In the genomic region with DNA sequence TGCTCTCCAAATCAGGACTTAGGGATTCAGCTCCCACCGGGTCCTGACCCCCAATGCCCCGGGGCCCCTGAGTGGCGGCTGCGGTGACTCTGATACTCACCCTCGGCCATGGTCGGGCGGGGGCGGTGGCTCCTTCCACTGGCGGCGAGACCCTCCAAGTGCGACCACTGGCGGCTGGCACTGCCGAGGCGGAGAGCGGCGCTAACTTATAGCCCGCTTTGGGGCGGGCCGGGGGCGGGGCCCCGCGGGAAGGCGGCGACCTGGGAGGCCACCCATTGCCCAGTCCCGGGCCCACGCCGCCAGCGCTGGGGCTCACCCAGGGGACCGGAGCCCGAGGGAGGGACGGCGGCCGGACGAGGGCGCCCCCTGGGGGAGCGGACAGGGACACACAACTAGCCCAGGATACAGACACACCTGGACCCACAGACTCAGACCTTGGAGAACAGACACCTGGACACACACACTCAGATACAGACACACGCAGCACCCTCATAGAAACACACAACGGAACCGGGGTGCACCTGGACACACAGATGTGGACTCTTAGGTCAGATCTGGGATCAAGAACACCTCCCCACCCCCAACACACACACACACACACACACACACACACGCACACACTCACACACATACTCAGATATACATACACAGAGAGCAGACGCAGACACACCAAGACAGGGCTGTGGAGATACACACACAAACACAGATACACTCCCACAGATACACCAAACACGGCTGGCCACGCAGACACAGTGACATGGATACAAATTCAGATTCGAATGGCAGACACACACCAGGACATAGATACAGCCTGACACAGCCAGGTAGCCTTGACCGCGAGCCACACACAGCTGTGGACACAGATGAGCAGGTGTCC, we compare ENCODE assay signal across 1 cellular context.
TF ChIP-seq lines count a peak whose summit lies in the region.

TSS of gene TGM2 (minus strand) at position 182 of the 877 bp plus-strand sequence. CDS start at position 110, 72 bp downstream.

TF ChIP-seq in K562, 482 proteins besides CTCF, POLR2A, EP300 and RAD21 (continued from another document and continues in another):
- TF ChIP-seq TOE1 (IDR thresholded peaks at IDR 0.05; ENCODE audit: borderline replicate concordance) (peak; percentile 70; the same call in 1 of the 2 replicates), TOE1 (CRISPR knock-in tag; IDR thresholded peaks at IDR 0.05; ENCODE audit: borderline replicate concordance, low read depth) (no peak), ZNF23 (CRISPR knock-in tag; IDR thresholded peaks at IDR 0.05) (no peak), ZNF77 (CRISPR knock-in tag; IDR thresholded peaks at IDR 0.05) (no peak), MCM5 (IDR thresholded peaks at IDR 0.05; ENCODE audit: low read depth) (no peak), SRF (CRISPR knock-in tag; IDR thresholded peaks at IDR 0.05) (0 out of 4 replicates have a peak, but pooled peaks of 1 of the 2 experiments have one; percentile 32), PHF21A (IDR thresholded peaks at IDR 0.05; ENCODE audit: borderline replicate concordance, low read depth) (peak; percentile 61; the same call in 1 of the 2 replicates), ZBTB7A (IDR thresholded peaks at IDR 0.05; ENCODE audit: borderline replicate concordance, control insufficient read depth, low read depth, low read length) (peak; percentile 85; the same call in 1 of the 2 replicates), NCOA1 (IDR thresholded peaks at IDR 0.05; ENCODE audit: low read depth) (no peak), ZNF407 (IDR thresholded peaks at IDR 0.05; ENCODE audit: low read depth) (no peak), TCF7 (IDR thresholded peaks at IDR 0.05; ENCODE audit: borderline replicate concordance) (no peak), TBP (optimal IDR thresholded peaks at IDR 0.05; ENCODE audit: low read depth, low read length) (peak; percentile 40), CHD2 (IDR thresholded peaks at IDR 0.05; ENCODE audit: low read depth, low read length) (no peak), ASH1L (IDR thresholded peaks at IDR 0.05; ENCODE audit: borderline replicate concordance, low read depth, partially characterized antibody) (no peak), GATAD2B (IDR thresholded peaks at IDR 0.05; ENCODE audit: borderline replicate concordance) (peak; percentile 79; the same call in 1 of the 2 replicates), ARID2 (IDR thresholded peaks at IDR 0.05) (peak; percentile 75), RAD51 (IDR thresholded peaks at IDR 0.05; ENCODE audit: borderline replicate concordance, low read depth) (no peak), ZNF780A (CRISPR knock-in tag; IDR thresholded peaks at IDR 0.05) (no peak), CAMTA2 (CRISPR knock-in tag; conservative IDR thresholded peaks at IDR 0.05) (no peak), ESRRB (CRISPR knock-in tag; IDR thresholded peaks at IDR 0.05; ENCODE audit: borderline replicate concordance) (no peak), ZNF507 (tag; conservative IDR thresholded peaks at IDR 0.05) (no peak), ZNF133 (CRISPR knock-in tag; IDR thresholded peaks at IDR 0.05) (no peak), JUNB (CRISPR knock-in tag; conservative IDR thresholded peaks at IDR 0.05) (no peak), ZBTB34 (CRISPR knock-in tag; IDR thresholded peaks at IDR 0.05) (no peak), PCBP2 (IDR thresholded peaks at IDR 0.05; ENCODE audit: low read depth, low read length, poor library complexity, severe bottlenecking) (no peak), ILF3 (IDR thresholded peaks at IDR 0.05; ENCODE audit: borderline replicate concordance) (no peak), SAFB (IDR thresholded peaks at IDR 0.05; ENCODE audit: borderline replicate concordance, low read depth, low read length) (peak; percentile 79), HDAC8 (tag; IDR thresholded peaks at IDR 0.05) (no peak), ZNF695 (CRISPR knock-in tag; IDR thresholded peaks at IDR 0.05) (no peak), NR4A1 (CRISPR knock-in tag; IDR thresholded peaks at IDR 0.05) (no peak), NR4A1 (tag; IDR thresholded peaks at IDR 0.05) (no peak), HCFC1 (IDR thresholded peaks at IDR 0.05; ENCODE audit: low read depth, low read length) (peak; percentile 33; the same call in 1 of the 2 replicates), TFAM (CRISPR knock-in tag; conservative IDR thresholded peaks at IDR 0.05) (no peak), CCAR2 (IDR thresholded peaks at IDR 0.05; ENCODE audit: low read depth, low read length) (no peak), MYNN (IDR thresholded peaks at IDR 0.05) (peak; percentile 74; the same call in 1 of the 2 replicates), MYNN (CRISPR knock-in tag; IDR thresholded peaks at IDR 0.05) (no peak), MYBL2 (IDR thresholded peaks at IDR 0.05; ENCODE audit: low read depth) (no peak), MYBL2 (CRISPR knock-in tag; IDR thresholded peaks at IDR 0.05; ENCODE audit: borderline replicate concordance) (no peak), NR0B1 (IDR thresholded peaks at IDR 0.05; ENCODE audit: partially characterized antibody) (no peak), COPS2 (conservative IDR thresholded peaks at IDR 0.05) (no peak)
- TF ChIP-seq, protein P1, sequence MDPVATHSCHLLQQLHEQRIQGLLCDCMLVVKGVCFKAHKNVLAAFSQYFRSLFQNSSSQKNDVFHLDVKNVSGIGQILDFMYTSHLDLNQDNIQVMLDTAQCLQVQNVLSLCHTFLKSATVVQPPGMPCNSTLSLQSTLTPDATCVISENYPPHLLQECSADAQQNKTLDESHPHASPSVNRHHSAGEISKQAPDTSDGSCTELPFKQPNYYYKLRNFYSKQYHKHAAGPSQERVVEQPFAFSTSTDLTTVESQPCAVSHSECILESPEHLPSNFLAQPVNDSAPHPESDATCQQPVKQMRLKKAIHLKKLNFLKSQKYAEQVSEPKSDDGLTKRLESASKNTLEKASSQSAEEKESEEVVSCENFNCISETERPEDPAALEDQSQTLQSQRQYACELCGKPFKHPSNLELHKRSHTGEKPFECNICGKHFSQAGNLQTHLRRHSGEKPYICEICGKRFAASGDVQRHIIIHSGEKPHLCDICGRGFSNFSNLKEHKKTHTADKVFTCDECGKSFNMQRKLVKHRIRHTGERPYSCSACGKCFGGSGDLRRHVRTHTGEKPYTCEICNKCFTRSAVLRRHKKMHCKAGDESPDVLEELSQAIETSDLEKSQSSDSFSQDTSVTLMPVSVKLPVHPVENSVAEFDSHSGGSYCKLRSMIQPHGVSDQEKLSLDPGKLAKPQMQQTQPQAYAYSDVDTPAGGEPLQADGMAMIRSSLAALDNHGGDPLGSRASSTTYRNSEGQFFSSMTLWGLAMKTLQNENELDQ (CRISPR knock-in tag; IDR thresholded peaks at IDR 0.05; ENCODE audit: borderline replicate concordance): peak; percentile 74; the same call in 1 of the 2 replicates
- TF ChIP-seq, protein P2, sequence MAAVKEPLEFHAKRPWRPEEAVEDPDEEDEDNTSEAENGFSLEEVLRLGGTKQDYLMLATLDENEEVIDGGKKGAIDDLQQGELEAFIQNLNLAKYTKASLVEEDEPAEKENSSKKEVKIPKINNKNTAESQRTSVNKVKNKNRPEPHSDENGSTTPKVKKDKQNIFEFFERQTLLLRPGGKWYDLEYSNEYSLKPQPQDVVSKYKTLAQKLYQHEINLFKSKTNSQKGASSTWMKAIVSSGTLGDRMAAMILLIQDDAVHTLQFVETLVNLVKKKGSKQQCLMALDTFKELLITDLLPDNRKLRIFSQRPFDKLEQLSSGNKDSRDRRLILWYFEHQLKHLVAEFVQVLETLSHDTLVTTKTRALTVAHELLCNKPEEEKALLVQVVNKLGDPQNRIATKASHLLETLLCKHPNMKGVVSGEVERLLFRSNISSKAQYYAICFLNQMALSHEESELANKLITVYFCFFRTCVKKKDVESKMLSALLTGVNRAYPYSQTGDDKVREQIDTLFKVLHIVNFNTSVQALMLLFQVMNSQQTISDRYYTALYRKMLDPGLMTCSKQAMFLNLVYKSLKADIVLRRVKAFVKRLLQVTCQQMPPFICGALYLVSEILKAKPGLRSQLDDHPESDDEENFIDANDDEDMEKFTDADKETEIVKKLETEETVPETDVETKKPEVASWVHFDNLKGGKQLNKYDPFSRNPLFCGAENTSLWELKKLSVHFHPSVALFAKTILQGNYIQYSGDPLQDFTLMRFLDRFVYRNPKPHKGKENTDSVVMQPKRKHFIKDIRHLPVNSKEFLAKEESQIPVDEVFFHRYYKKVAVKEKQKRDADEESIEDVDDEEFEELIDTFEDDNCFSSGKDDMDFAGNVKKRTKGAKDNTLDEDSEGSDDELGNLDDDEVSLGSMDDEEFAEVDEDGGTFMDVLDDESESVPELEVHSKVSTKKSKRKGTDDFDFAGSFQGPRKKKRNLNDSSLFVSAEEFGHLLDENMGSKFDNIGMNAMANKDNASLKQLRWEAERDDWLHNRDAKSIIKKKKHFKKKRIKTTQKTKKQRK (IDR thresholded peaks at IDR 0.05; ENCODE audit: borderline replicate concordance, low read depth, low read length): no peak
- TF ChIP-seq, protein P3, sequence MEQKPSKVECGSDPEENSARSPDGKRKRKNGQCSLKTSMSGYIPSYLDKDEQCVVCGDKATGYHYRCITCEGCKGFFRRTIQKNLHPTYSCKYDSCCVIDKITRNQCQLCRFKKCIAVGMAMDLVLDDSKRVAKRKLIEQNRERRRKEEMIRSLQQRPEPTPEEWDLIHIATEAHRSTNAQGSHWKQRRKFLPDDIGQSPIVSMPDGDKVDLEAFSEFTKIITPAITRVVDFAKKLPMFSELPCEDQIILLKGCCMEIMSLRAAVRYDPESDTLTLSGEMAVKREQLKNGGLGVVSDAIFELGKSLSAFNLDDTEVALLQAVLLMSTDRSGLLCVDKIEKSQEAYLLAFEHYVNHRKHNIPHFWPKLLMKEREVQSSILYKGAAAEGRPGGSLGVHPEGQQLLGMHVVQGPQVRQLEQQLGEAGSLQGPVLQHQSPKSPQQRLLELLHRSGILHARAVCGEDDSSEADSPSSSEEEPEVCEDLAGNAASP (IDR thresholded peaks at IDR 0.05): no peak
